Comparison of ENCODE assay signal across 8 cellular contexts in genomic region chr9:100474082-100474949, GRCh38. TPM values are rescaled to one million over a fixed set of nuclear protein-coding genes. Genes with fewer than 3 reads are reported as not detected.
A peak's percentile ranks its signal among the peaks of the same experiment; 100 is the strongest.
DNase-seq lines count a peak whose midpoint lies in the region; ATAC-seq and TF ChIP-seq lines count a peak whose summit lies in the region.

No MANE protein-coding gene starts in this region.

- no peaks in the 10 kb centered on the region for H3K4me1 ChIP-seq in aorta (ENCODE audit: control insufficient read depth in 1 of 2, insufficient read depth in 2 of 2, low read length in 2 of 2)

- H3K27ac ChIP-seq in brain microvascular endothelial cell (no peak overlapping the region), aorta (ENCODE audit: low read depth in 1 of 2, low read length in 2 of 2) (no peak overlapping the region)

- H3K27ac Mint-ChIP-seq in memory B cell = no peak overlapping the region

- H3K36me3 ChIP-seq in brain microvascular endothelial cell (replicated peaks) (no peaks in the 10 kb centered on the region), aorta (ENCODE audit: control insufficient read depth in 1 of 2, insufficient read depth in 2 of 2, low read length in 1 of 2) (no peaks in the 10 kb centered on the region)

- H3K27me3 ChIP-seq in brain microvascular endothelial cell (replicated peaks) = no peaks in the 10 kb centered on the region
- no peaks in the 10 kb centered on the region for H3K27me3 ChIP-seq in aorta (ENCODE audit: control insufficient read depth in 1 of 2, insufficient read depth in 2 of 2, low read length in 1 of 2)

- H3K9me3 Mint-ChIP-seq in memory B cell = no peaks in the 10 kb centered on the region

- H3K27me3 Mint-ChIP-seq in memory B cell = peaks cover 15% of the 10 kb centered on the region

- no peak for DNase-seq in Right ventricle myocardium superior
- no peak for DNase-seq in Right ventricle myocardium inferior (ENCODE audit: missing footprints)
- no peak for DNase-seq in brain microvascular endothelial cell
- DNase-seq in memory B cell (ENCODE audit: low spot score in 2 of 2) = peak in 1 of 2 donors; percentile 12
- DNase-seq in aorta = no peak
- DNase-seq in NCI-H446 (lab: John Stamatoyannopoulos, UW) = no peak
- DNase-seq in DMS153 treated with DMSO at 0.1 percent for 48 hours (lab: John Stamatoyannopoulos, UW; ENCODE audit: unreplicated experiment) = no peak

- H3K4me3 ChIP-seq in brain microvascular endothelial cell (ENCODE audit: low read depth, low read length) (peak overlapping the region; percentile 66), aorta (ENCODE audit: low read length in 2 of 2) (peak overlapping the region; percentile 28 to 72)

- H3K9me3 ChIP-seq in aorta (ENCODE audit: control insufficient read depth, low read length) = no peaks in the 10 kb centered on the region

- peak overlapping the region; percentile 71 for H3K4me3 Mint-ChIP-seq in memory B cell

- intact Hi-C loops in Right ventricle myocardium superior (cut with DNase I) = no loop called here
- intact Hi-C loops in Right ventricle myocardium inferior (cut with DNase I) = no loop called here
- intact Hi-C loops in aorta (cut with DNase I) = no loop called here

- peak; percentile 22 for ATAC-seq in Right ventricle myocardium superior (ENCODE audit: poor library complexity)
- ATAC-seq in Right ventricle myocardium inferior = no peak
- peak; percentile 26 for ATAC-seq in memory B cell (ENCODE audit: low read depth)
- peak; percentile 7 for ATAC-seq in aorta (ENCODE audit: low FRiP score)
- no peak for ATAC-seq in GM18909 (IDR thresholded peaks at IDR 0.05; ENCODE audit: poor library complexity, unreplicated experiment)

- H3K4me1 Mint-ChIP-seq in memory B cell = peaks cover 11% of the 10 kb centered on the region

- H3K36me3 Mint-ChIP-seq in memory B cell = no peaks in the 10 kb centered on the region

- in situ Hi-C loops in brain microvascular endothelial cell (cut with HindIII; ENCODE audit: low pct_ligation_motif_present, low sequenced_read_pairs) = no loop called here

- 34 to 37% methylated on average over 26 of the region's 26 CpGs for WGBS in aorta, 2 donors

- no peak for TF ChIP-seq CTCF in brain microvascular endothelial cell (IDR thresholded peaks at IDR 0.05; ENCODE audit: low read depth, low read length, missing control alignments)

RNA-seq across cellular contexts. Expression of gene TMEFF1, which starts 1.4 kb away (rescaled TPM):
- total RNA-seq in Right ventricle myocardium superior (not detected), Right ventricle myocardium inferior (0.14 TPM), aorta (under 1 TPM; 0.27 to 0.78 TPM)
- not detected for polyA plus RNA-seq in aorta

RNA-seq across cellular contexts. Expression of gene MSANTD3, which starts 47.4 kb away (rescaled TPM):
- total RNA-seq in Right ventricle myocardium superior (15.5 TPM), Right ventricle myocardium inferior (18.6 TPM), aorta (10 to 100 TPM; 26.6 to 31.0 TPM)
- 10 to 100 TPM; 13.7 to 28.9 TPM for polyA plus RNA-seq in aorta

Comparison
In these comparisons a context has a peak if more than half of its experiments do, and no peak if none do; other contexts are left out.
1. ATAC-seq: peak in Right ventricle myocardium superior (single experiment), memory B cell (single experiment) and aorta (single experiment); none in Right ventricle myocardium inferior (single experiment) and GM18909 (single experiment).